ENCODE assay signal across 8 cellular contexts in genomic region chr1:71081697-71082080, GRCh38.
DNase-seq lines count a peak whose midpoint lies in the region; ATAC-seq lines count a peak whose summit lies in the region.

No MANE protein-coding gene starts in this region.

- peak overlapping the region; percentile 99 for H3K27ac Mint-ChIP-seq in activated naive CD4-positive, alpha-beta T cell treated with anti-CD3 and anti-CD28 coated beads, Interleukin-2, amount 10 ng/mL, durations not matched to agents 7 days and 5 days
- H3K27ac Mint-ChIP-seq in stimulated activated naive B cell treated with anti-CD40 and anti-IgM and Interleukin-4, amounts not matched to agents 10 μg/mL and 1 μg/mL and 100 μg/mL, for 72 hours = peak overlapping the region; percentile 60

- peaks cover 17% of the 10 kb centered on the region for H3K36me3 ChIP-seq in iPS-18a (ENCODE audit: control insufficient read depth, low read depth, low read length)

- CTCF ChIA-PET in activated naive CD4-positive, alpha-beta T cell treated with anti-CD3 and anti-CD28 coated beads, Interleukin-2, amount 10 ng/mL, durations not matched to agents 7 days and 5 days (lab: Charles Lee) = interaction anchor here (1.2 to 1.5 kb wide), 2 partner anchors 9 to 29 kb away, joined by 3 to 7 read pairs; no protein-coding TSS in a partner anchor

- peak overlapping the region; percentile 99 for H3K4me3 ChIP-seq in iPS-18a (ENCODE audit: low read length)

- peak; percentile 22 for DNase-seq in activated naive CD4-positive, alpha-beta T cell treated with anti-CD3 and anti-CD28 coated beads, Interleukin-2, amount 10 ng/mL, durations not matched to agents 7 days and 5 days
- no peak for DNase-seq in activated naive CD4-positive, alpha-beta T cell (lab: John Stamatoyannopoulos, UW)
- peak; percentile 10 for DNase-seq in activated naive CD4-positive, alpha-beta T cell treated with anti-CD3 and anti-CD28 coated beads, Interleukin-2, amount 50 U/mL, for 16 hours
- no peak for DNase-seq in stimulated activated naive B cell treated with anti-CD40 and anti-IgM and Interleukin-4, amounts not matched to agents 10 μg/mL and 1 μg/mL and 100 μg/mL, for 72 hours
- DNase-seq in DMS79 (lab: John Stamatoyannopoulos, UW) (no peak), NCI-H1105 treated with DMSO at 0.1 percent for 48 hours (lab: John Stamatoyannopoulos, UW) (no peak)

- no peaks in the 10 kb centered on the region for H3K9me3 ChIP-seq in iPS-18a (ENCODE audit: control insufficient read depth, low read depth, low read length)

- peaks cover 38% of the 10 kb centered on the region for H3K27me3 ChIP-seq in iPS-18a (ENCODE audit: control insufficient read depth, insufficient read depth, low read length)

- peaks cover 27% of the 10 kb centered on the region for H3K4me1 Mint-ChIP-seq in activated naive CD4-positive, alpha-beta T cell treated with anti-CD3 and anti-CD28 coated beads, Interleukin-2, amount 10 ng/mL, durations not matched to agents 7 days and 5 days
- peaks cover 5 to 15% of the 10 kb centered on the region in 2 donors for H3K4me1 Mint-ChIP-seq in stimulated activated naive B cell treated with anti-CD40 and anti-IgM and Interleukin-4, amounts not matched to agents 10 μg/mL and 1 μg/mL and 100 μg/mL, for 72 hours

- peaks cover 2% of the 10 kb centered on the region for H3K9me3 Mint-ChIP-seq in activated naive CD4-positive, alpha-beta T cell treated with anti-CD3 and anti-CD28 coated beads, Interleukin-2, amount 10 ng/mL, durations not matched to agents 7 days and 5 days
- H3K9me3 Mint-ChIP-seq in stimulated activated naive B cell treated with anti-CD40 and anti-IgM and Interleukin-4, amounts not matched to agents 10 μg/mL and 1 μg/mL and 100 μg/mL, for 72 hours = peaks cover 0 to 1% of the 10 kb centered on the region in 2 donors

- ATAC-seq in stimulated activated naive B cell treated with anti-CD40 and anti-IgM and Interleukin-4, amounts not matched to agents 10 μg/mL and 1 μg/mL and 100 μg/mL, for 72 hours (replicated peaks) = no peak
- no peak for ATAC-seq in HG03439 (IDR thresholded peaks at IDR 0.05; ENCODE audit: unreplicated experiment)

- H3K4me3 Mint-ChIP-seq in activated naive CD4-positive, alpha-beta T cell treated with anti-CD3 and anti-CD28 coated beads, Interleukin-2, amount 10 ng/mL, durations not matched to agents 7 days and 5 days = peak overlapping the region; percentile 99
- peak overlapping the region; percentile 75 to 88 for H3K4me3 Mint-ChIP-seq in stimulated activated naive B cell treated with anti-CD40 and anti-IgM and Interleukin-4, amounts not matched to agents 10 μg/mL and 1 μg/mL and 100 μg/mL, for 72 hours

- H3K4me1 ChIP-seq in iPS-18a (ENCODE audit: control insufficient read depth, low read depth, low read length) = peaks cover 8% of the 10 kb centered on the region

- H3K27me3 Mint-ChIP-seq in activated naive CD4-positive, alpha-beta T cell treated with anti-CD3 and anti-CD28 coated beads, Interleukin-2, amount 10 ng/mL, durations not matched to agents 7 days and 5 days = peaks cover 16% of the 10 kb centered on the region
- H3K27me3 Mint-ChIP-seq in stimulated activated naive B cell treated with anti-CD40 and anti-IgM and Interleukin-4, amounts not matched to agents 10 μg/mL and 1 μg/mL and 100 μg/mL, for 72 hours = peaks cover 28 to 37% of the 10 kb centered on the region in 2 donors

- H3K27ac ChIP-seq in iPS-18a (ENCODE audit: low read length) = no peak overlapping the region

- H3K9ac ChIP-seq in iPS-18a (ENCODE audit: low read length) = peak overlapping the region; percentile 93

- H3K36me3 Mint-ChIP-seq in activated naive CD4-positive, alpha-beta T cell treated with anti-CD3 and anti-CD28 coated beads, Interleukin-2, amount 10 ng/mL, durations not matched to agents 7 days and 5 days = peaks cover 17% of the 10 kb centered on the region
- peaks cover 8 to 16% of the 10 kb centered on the region in 2 donors for H3K36me3 Mint-ChIP-seq in stimulated activated naive B cell treated with anti-CD40 and anti-IgM and Interleukin-4, amounts not matched to agents 10 μg/mL and 1 μg/mL and 100 μg/mL, for 72 hours

Comparison
In these comparisons a context has a peak if more than half of its experiments do, and no peak if none do; other contexts are left out.
1. DNase-seq: peak in activated naive CD4-positive, alpha-beta T cell treated with anti-CD3 and anti-CD28 coated beads, Interleukin-2, amount 10 ng/mL, durations not matched to agents 7 days and 5 days (single experiment) and activated naive CD4-positive, alpha-beta T cell treated with anti-CD3 and anti-CD28 coated beads, Interleukin-2, amount 50 U/mL, for 16 hours (single experiment); none in activated naive CD4-positive, alpha-beta T cell (0 of 4), stimulated activated naive B cell treated with anti-CD40 and anti-IgM and Interleukin-4, amounts not matched to agents 10 μg/mL and 1 μg/mL and 100 μg/mL, for 72 hours (single experiment), DMS79 (single experiment) and NCI-H1105 treated with DMSO at 0.1 percent for 48 hours (single experiment).